Comparison of ENCODE assay signal across 1 cellular context in the genomic region with DNA sequence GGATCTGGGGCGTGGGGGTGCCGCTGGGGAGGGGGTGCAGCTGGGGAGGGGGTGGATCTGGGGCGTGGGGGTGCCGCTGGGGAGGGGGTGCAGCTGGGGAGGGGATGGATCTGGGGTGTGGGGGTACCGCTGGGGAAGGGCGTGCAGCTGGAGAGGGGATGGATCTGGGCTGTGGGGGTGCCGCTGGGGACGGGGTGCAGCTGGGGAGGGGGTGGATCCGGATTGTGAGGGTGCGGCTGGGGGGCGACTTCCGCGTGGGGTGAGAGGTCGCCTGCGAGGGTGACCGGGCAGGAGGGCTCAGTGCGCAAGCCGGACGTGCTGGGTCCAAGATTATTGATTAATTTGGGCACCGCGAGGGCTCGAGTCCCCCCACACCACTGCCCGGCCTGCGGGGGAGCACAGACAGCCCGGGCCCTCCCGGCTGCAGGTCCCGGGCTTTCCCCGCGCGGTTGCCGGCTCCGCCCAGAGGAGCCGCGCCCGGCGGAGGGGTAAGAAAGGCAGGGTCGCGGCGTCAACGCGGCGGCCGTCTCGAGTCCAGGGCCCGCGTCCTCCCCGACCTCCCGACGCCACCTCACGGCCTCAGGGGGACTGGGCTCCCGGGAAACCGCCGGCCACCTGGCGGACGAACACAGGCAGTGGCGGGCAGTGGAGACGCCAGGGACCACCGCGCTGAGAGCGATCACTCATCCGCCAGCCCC.
TF ChIP-seq lines count a peak whose summit lies in the region.

No MANE protein-coding gene starts in this region.

TF ChIP-seq in HepG2, 621 proteins besides CTCF, POLR2A, EP300 and RAD21 (continued from another document and continues in another):
- TF ChIP-seq, protein P1, sequence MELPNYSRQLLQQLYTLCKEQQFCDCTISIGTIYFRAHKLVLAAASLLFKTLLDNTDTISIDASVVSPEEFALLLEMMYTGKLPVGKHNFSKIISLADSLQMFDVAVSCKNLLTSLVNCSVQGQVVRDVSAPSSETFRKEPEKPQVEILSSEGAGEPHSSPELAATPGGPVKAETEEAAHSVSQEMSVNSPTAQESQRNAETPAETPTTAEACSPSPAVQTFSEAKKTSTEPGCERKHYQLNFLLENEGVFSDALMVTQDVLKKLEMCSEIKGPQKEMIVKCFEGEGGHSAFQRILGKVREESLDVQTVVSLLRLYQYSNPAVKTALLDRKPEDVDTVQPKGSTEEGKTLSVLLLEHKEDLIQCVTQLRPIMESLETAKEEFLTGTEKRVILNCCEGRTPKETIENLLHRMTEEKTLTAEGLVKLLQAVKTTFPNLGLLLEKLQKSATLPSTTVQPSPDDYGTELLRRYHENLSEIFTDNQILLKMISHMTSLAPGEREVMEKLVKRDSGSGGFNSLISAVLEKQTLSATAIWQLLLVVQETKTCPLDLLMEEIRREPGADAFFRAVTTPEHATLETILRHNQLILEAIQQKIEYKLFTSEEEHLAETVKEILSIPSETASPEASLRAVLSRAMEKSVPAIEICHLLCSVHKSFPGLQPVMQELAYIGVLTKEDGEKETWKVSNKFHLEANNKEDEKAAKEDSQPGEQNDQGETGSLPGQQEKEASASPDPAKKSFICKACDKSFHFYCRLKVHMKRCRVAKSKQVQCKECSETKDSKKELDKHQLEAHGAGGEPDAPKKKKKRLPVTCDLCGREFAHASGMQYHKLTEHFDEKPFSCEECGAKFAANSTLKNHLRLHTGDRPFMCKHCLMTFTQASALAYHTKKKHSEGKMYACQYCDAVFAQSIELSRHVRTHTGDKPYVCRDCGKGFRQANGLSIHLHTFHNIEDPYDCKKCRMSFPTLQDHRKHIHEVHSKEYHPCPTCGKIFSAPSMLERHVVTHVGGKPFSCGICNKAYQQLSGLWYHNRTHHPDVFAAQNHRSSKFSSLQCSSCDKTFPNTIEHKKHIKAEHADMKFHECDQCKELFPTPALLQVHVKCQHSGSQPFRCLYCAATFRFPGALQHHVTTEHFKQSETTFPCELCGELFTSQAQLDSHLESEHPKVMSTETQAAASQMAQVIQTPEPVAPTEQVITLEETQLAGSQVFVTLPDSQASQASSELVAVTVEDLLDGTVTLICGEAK (IDR thresholded peaks at IDR 0.05) = no peak
- TF ChIP-seq, protein P1 (CRISPR knock-in tag; IDR thresholded peaks at IDR 0.05) = peak; percentile 42; the same call in 1 of the 2 replicates
- TF ChIP-seq RORA (CRISPR knock-in tag; IDR thresholded peaks at IDR 0.05) = no peak
- TF ChIP-seq, protein P2, sequence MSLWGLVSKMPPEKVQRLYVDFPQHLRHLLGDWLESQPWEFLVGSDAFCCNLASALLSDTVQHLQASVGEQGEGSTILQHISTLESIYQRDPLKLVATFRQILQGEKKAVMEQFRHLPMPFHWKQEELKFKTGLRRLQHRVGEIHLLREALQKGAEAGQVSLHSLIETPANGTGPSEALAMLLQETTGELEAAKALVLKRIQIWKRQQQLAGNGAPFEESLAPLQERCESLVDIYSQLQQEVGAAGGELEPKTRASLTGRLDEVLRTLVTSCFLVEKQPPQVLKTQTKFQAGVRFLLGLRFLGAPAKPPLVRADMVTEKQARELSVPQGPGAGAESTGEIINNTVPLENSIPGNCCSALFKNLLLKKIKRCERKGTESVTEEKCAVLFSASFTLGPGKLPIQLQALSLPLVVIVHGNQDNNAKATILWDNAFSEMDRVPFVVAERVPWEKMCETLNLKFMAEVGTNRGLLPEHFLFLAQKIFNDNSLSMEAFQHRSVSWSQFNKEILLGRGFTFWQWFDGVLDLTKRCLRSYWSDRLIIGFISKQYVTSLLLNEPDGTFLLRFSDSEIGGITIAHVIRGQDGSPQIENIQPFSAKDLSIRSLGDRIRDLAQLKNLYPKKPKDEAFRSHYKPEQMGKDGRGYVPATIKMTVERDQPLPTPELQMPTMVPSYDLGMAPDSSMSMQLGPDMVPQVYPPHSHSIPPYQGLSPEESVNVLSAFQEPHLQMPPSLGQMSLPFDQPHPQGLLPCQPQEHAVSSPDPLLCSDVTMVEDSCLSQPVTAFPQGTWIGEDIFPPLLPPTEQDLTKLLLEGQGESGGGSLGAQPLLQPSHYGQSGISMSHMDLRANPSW (CRISPR knock-in tag; IDR thresholded peaks at IDR 0.05; ENCODE audit: borderline replicate concordance) = no peak
- TF ChIP-seq NR2F2 (IDR thresholded peaks at IDR 0.05; ENCODE audit: borderline replicate concordance, low read depth) = no peak
- no peak for TF ChIP-seq ZNF569 (CRISPR knock-in tag; IDR thresholded peaks at IDR 0.05; ENCODE audit: borderline replicate concordance)
- no peak for TF ChIP-seq TCF12 (IDR thresholded peaks at IDR 0.05)
- no peak for TF ChIP-seq TCF12 (CRISPR knock-in tag; IDR thresholded peaks at IDR 0.05)
- TF ChIP-seq, protein P3, sequence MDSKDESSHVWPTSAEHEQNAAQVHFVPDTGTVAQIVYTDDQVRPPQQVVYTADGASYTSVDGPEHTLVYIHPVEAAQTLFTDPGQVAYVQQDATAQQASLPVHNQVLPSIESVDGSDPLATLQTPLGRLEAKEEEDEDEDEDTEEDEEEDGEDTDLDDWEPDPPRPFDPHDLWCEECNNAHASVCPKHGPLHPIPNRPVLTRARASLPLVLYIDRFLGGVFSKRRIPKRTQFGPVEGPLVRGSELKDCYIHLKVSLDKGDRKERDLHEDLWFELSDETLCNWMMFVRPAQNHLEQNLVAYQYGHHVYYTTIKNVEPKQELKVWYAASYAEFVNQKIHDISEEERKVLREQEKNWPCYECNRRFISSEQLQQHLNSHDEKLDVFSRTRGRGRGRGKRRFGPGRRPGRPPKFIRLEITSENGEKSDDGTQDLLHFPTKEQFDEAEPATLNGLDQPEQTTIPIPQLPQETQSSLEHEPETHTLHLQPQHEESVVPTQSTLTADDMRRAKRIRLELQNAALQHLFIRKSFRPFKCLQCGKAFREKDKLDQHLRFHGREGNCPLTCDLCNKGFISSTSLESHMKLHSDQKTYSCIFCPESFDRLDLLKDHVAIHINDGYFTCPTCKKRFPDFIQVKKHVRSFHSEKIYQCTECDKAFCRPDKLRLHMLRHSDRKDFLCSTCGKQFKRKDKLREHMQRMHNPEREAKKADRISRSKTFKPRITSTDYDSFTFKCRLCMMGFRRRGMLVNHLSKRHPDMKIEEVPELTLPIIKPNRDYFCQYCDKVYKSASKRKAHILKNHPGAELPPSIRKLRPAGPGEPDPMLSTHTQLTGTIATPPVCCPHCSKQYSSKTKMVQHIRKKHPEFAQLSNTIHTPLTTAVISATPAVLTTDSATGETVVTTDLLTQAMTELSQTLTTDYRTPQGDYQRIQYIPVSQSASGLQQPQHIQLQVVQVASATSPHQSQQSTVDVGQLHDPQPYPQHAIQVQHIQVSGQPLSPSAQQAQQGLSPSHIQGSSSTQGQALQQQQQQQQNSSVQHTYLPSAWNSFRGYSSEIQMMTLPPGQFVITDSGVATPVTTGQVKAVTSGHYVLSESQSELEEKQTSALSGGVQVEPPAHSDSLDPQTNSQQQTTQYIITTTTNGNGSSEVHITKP (CRISPR knock-in tag; IDR thresholded peaks at IDR 0.05; ENCODE audit: low read depth) = no peak
- TF ChIP-seq ZNF773 (CRISPR knock-in tag; IDR thresholded peaks at IDR 0.05; ENCODE audit: borderline replicate concordance) = no peak
- no peak for TF ChIP-seq ZNF501 (CRISPR knock-in tag; IDR thresholded peaks at IDR 0.05)
- TF ChIP-seq, protein P4, sequence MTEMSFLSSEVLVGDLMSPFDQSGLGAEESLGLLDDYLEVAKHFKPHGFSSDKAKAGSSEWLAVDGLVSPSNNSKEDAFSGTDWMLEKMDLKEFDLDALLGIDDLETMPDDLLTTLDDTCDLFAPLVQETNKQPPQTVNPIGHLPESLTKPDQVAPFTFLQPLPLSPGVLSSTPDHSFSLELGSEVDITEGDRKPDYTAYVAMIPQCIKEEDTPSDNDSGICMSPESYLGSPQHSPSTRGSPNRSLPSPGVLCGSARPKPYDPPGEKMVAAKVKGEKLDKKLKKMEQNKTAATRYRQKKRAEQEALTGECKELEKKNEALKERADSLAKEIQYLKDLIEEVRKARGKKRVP (CRISPR knock-in tag; IDR thresholded peaks at IDR 0.05) = no peak
- TF ChIP-seq ZNF598 (CRISPR knock-in tag; IDR thresholded peaks at IDR 0.05; ENCODE audit: borderline replicate concordance) = no peak
- TF ChIP-seq HNRNPL (IDR thresholded peaks at IDR 0.05; ENCODE audit: low read depth, low read length) = no peak
- no peak for TF ChIP-seq CENPT (CRISPR knock-in tag; IDR thresholded peaks at IDR 0.05; ENCODE audit: low read depth)
- 0 out of 2 replicates have a peak, but pooled peaks have one; percentile 13 for TF ChIP-seq KMT2A (CRISPR knock-in tag; IDR thresholded peaks at IDR 0.05)
- no peak for TF ChIP-seq ZNF883 (CRISPR knock-in tag; IDR thresholded peaks at IDR 0.05; ENCODE audit: not compliant biosample characterization)
- no peak for TF ChIP-seq ZNF484 (CRISPR knock-in tag; IDR thresholded peaks at IDR 0.05; ENCODE audit: borderline replicate concordance, low read depth)
- TF ChIP-seq, protein P5, sequence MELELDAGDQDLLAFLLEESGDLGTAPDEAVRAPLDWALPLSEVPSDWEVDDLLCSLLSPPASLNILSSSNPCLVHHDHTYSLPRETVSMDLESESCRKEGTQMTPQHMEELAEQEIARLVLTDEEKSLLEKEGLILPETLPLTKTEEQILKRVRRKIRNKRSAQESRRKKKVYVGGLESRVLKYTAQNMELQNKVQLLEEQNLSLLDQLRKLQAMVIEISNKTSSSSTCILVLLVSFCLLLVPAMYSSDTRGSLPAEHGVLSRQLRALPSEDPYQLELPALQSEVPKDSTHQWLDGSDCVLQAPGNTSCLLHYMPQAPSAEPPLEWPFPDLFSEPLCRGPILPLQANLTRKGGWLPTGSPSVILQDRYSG (CRISPR knock-in tag; IDR thresholded peaks at IDR 0.05) = no peak
- no peak for TF ChIP-seq FOXP1 (IDR thresholded peaks at IDR 0.05)
- no peak for TF ChIP-seq FOXP1 (CRISPR knock-in tag; IDR thresholded peaks at IDR 0.05)
- no peak for TF ChIP-seq CEBPB (IDR thresholded peaks at IDR 0.05; ENCODE audit: borderline replicate concordance, low read depth, low read length)
- TF ChIP-seq ZNF790 (CRISPR knock-in tag; IDR thresholded peaks at IDR 0.05; ENCODE audit: borderline replicate concordance) = no peak
- TF ChIP-seq, protein P6, sequence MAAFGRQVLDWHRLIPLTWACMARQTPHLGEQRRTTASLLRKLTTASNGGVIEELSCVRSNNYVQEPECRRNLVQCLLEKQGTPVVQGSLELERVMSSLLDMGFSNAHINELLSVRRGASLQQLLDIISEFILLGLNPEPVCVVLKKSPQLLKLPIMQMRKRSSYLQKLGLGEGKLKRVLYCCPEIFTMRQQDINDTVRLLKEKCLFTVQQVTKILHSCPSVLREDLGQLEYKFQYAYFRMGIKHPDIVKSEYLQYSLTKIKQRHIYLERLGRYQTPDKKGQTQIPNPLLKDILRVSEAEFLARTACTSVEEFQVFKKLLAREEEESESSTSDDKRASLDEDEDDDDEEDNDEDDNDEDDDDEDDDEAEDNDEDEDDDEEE (CRISPR knock-in tag; IDR thresholded peaks at IDR 0.05) = no peak
